In the genomic region with DNA sequence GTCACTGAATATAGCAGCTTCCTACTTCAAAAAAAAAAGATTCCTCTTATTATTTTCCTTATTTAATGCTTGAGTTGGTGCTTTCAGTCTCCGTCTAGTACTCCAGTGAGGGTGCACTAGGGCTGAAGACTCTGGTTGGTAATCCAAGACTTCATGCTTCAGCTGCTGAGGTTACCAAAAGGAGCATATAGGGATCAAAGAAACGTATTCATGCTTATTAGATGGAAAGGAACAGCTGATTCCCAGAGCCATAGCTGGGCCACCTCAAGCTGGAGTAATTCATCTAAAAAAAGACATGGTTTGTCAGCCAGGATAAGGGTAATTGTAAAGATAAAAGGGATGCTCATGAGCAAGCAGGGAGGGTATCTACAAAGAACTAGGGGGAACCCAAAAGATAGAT, we compare ENCODE assay signal across 18 cellular contexts.
"Had no signal": no experiment of that assay in that cellular context is flagged by ENCODE, and none has a peak within 500 bp of the region (broad histone marks: within the 10 kb centered on the region; RNA-seq: fewer than 3 reads in every experiment).

No MANE protein-coding gene starts in this region.

- H3K4me1 Mint-ChIP-seq: stimulated activated effector memory CD8-positive, alpha-beta T cell treated with anti-CD3 and anti-CD28 coated beads, Interleukin-12 subunit alpha, Interleukin-12 subunit beta, amount 100 ng/mL, for 72 hours had no signal

- DNase-seq: activated CD8-positive, alpha-beta memory T cell treated with anti-CD3 and anti-CD28 coated beads for 24 hours; activated CD8-positive, alpha-beta memory T cell treated with anti-CD3 and anti-CD28 coated beads, Interleukin-2, amount 50 U/mL, for 48 hours; activated effector memory CD4-positive, alpha-beta T cell treated with anti-CD3 and anti-CD28 coated beads, Interleukin-2, amount 50 U/mL, for 16 hours; activated naive CD4-positive, alpha-beta T cell treated with anti-CD3 and anti-CD28 coated beads, Interleukin-2, amount 50 U/mL, for 16 hours; activated T-cell treated with anti-CD3 and anti-CD28 coated beads, Interleukin-2, amount 50 U/mL, for 48 hours; aorta; hypothalamus; right cardiac atrium; stimulated activated CD4-positive, alpha-beta T cell treated with anti-CD3 and anti-CD28 coated beads, Interleukin-4, amount 100 ng/mL, for 24 hours; T1000; testis; upper lobe of left lung had no signal

- H3K36me3 Mint-ChIP-seq: stimulated activated effector memory CD8-positive, alpha-beta T cell treated with anti-CD3 and anti-CD28 coated beads, Interleukin-12 subunit alpha, Interleukin-12 subunit beta, amount 100 ng/mL, for 72 hours had no signal

- H3K36me3 ChIP-seq: cardiac muscle cell, prostate gland, upper lobe of left lung had no signal

- H3K4me3 Mint-ChIP-seq: stimulated activated effector memory CD8-positive, alpha-beta T cell treated with anti-CD3 and anti-CD28 coated beads, Interleukin-12 subunit alpha, Interleukin-12 subunit beta, amount 100 ng/mL, for 72 hours had no signal

- ATAC-seq: activated CD4-positive, CD25-positive, alpha-beta regulatory T cell treated with anti-CD3 and anti-CD28 coated beads, Interleukin-2, amount 50 U/mL, for 24 hours; right cardiac atrium; stimulated activated effector memory CD8-positive, alpha-beta T cell treated with anti-CD3 and anti-CD28 coated beads, Interleukin-12 subunit alpha, Interleukin-12 subunit beta, amount 100 ng/mL, for 72 hours had no signal

- FAIRE-seq: keratinocyte had no signal

- H3K27me3 ChIP-seq: cardiac muscle cell, testis, upper lobe of left lung had no signal

- H3K9me3 ChIP-seq: prostate gland, testis, upper lobe of left lung had no signal

- H3K27ac Mint-ChIP-seq: stimulated activated effector memory CD8-positive, alpha-beta T cell treated with anti-CD3 and anti-CD28 coated beads, Interleukin-12 subunit alpha, Interleukin-12 subunit beta, amount 100 ng/mL, for 72 hours had no signal

- H3K27ac ChIP-seq: cardiac muscle cell, prostate gland, testis, upper lobe of left lung had no signal

- H3K4me1 ChIP-seq: prostate gland, testis, upper lobe of left lung had no signal

- H3K4me3 ChIP-seq: cardiac muscle cell, lung, prostate gland, testis, upper lobe of left lung had no signal
